Comparison of ENCODE assay signal across 13 cellular contexts in the genomic region with DNA sequence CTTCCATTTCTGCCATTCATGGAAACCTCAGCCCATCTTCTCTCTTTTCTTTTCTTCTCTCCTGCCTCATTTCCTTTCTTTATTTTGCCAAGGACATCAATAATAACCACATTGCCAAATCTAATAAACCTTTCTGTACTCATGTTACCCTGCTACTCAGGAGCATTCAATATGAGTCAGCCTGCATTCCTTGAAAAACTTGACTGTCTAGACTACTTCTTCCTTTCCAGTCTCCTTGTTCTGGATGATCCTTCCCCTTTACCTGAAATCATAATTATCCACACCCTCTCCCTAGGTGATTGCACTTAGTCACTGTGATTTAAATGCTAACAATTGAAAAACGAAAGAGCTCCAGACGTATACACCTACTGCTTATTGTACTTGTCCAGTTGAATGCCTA.
"Had no signal": no experiment of that assay in that cellular context is flagged by ENCODE, and none has a peak within 500 bp of the region (broad histone marks: within the 10 kb centered on the region; RNA-seq: fewer than 3 reads in every experiment).

No MANE protein-coding gene starts in this region.

- DNase-seq: activated CD4-positive, alpha-beta T cell treated with anti-CD3 and anti-CD28 coated beads, Interleukin-2, amount 10 ng/mL, durations not matched to agents 7 days and 5 days; activated CD4-positive, CD25-positive, alpha-beta regulatory T cell; activated CD8-positive, alpha-beta memory T cell treated with anti-CD3 and anti-CD28 coated beads for 24 hours; activated T-cell treated with anti-CD3 and anti-CD28 coated beads for 4 hours; amniotic stem cell; body of pancreas; effector memory CD8-positive, alpha-beta T cell; erythroblast; immature natural killer cell; stimulated activated CD4-positive, alpha-beta T cell treated with anti-CD3 and anti-CD28 coated beads, Interleukin-15, amount 100 ng/mL, for 24 hours; stimulated activated CD4-positive, alpha-beta T cell treated with anti-CD3 and anti-CD28 coated beads, Interleukin-4, amount 100 ng/mL, for 24 hours; T-helper 17 cell; uterus had no signal

- H3K27ac ChIP-seq: body of pancreas, uterus had no signal

- ATAC-seq: body of pancreas; effector memory CD8-positive, alpha-beta T cell; T-helper 17 cell had no signal
